8 cellular contexts compared by ENCODE assay signal in the genomic region with DNA sequence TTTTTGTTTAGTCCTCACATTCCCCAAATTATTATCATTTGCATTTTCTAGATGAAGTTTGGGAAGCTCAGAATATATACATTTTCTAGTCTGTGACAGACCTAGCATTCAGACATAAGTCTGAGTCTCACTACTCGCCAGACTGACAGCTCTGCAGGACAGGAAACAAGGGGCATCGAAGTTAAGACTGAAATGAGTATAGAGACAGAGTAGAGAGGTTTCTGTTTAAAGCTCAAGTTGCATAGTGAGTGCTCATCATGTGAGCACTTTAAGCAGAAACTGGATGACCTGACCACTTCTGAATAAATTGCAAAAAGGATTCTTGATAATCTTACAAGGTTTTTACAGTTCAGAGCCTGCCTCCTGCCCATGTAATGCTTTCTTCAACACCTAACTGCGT. TPM values are rescaled to one million over a fixed set of nuclear protein-coding genes. Genes with fewer than 3 reads are reported as not detected.
DNase-seq lines count a peak whose midpoint lies in the region; ATAC-seq and TF ChIP-seq lines count a peak whose summit lies in the region.

No MANE protein-coding gene starts in this region.

- H3K4me1 Mint-ChIP-seq in activated T-cell treated with anti-CD3 and anti-CD28 coated beads, Interleukin-2, amount 50 U/mL, for 72 hours (ENCODE audit: low read depth): peaks cover 70% of the 10 kb centered on the region

- DNase-seq in activated T-cell treated with anti-CD3 and anti-CD28 coated beads, Interleukin-2, amount 50 U/mL, for 72 hours: peak; percentile 27 to 35
- DNase-seq in activated T-cell treated with anti-CD3 and anti-CD28 coated beads for 4 hours: no peak
- DNase-seq in RPMI8226: peak; percentile 26
- no peak for DNase-seq in prostate gland (ENCODE audit: low spot score)
- no peak for DNase-seq in NCI-H1930 (lab: John Stamatoyannopoulos, UW)

- H3K4me3 ChIP-seq in esophagus (ENCODE audit: low read depth in 1 of 2, low read length in 2 of 2): peak overlapping the region; percentile 76 to 98
- peak overlapping the region; percentile 78 to 84 for H3K4me3 ChIP-seq in prostate gland

- H3K4me1 ChIP-seq in esophagus (ENCODE audit: control insufficient read depth in 2 of 2, insufficient read depth in 2 of 2, low read length in 1 of 2): peaks cover 2 to 5% of the 10 kb centered on the region in 2 donors
- H3K4me1 ChIP-seq in prostate gland (replicated peaks): no peaks in the 10 kb centered on the region

- WGBS in esophagus, 2 donors: 14 to 15% methylated on average over 3 of the region's 3 CpGs
- 30% methylated on average over 3 of the region's 3 CpGs for WGBS in prostate gland

- peaks cover 8% of the 10 kb centered on the region in 2 donors for H3K36me3 Mint-ChIP-seq in activated T-cell treated with anti-CD3 and anti-CD28 coated beads, Interleukin-2, amount 50 U/mL, for 72 hours (ENCODE audit: insufficient read depth in 2 of 2)

- H3K27ac ChIP-seq in esophagus (ENCODE audit: low read depth in 2 of 2, low read length in 1 of 2): peak overlapping the region in 1 of 2 donors; percentile 99
- no peak overlapping the region for H3K27ac ChIP-seq in prostate gland

- no peaks in the 10 kb centered on the region for H3K27me3 ChIP-seq in esophagus (ENCODE audit: control insufficient read depth in 1 of 2, insufficient read depth in 2 of 2, low read length in 2 of 2)
- H3K27me3 ChIP-seq in prostate gland (replicated peaks; ENCODE audit: insufficient read depth): no peaks in the 10 kb centered on the region

- TF ChIP-seq POLR2A in prostate gland (IDR thresholded peaks at IDR 0.05): no peak

- intact Hi-C loops in prostate gland (cut with DNase I): loop anchor here (5.0 kb wide), 1 partner anchor 51 kb away; no protein-coding TSS in a partner anchor

- no peak for TF ChIP-seq CTCF in prostate gland (IDR thresholded peaks at IDR 0.05)

- H3K27ac Mint-ChIP-seq in activated T-cell treated with anti-CD3 and anti-CD28 coated beads, Interleukin-2, amount 50 U/mL, for 72 hours: peak overlapping the region; percentile 95

- no peaks in the 10 kb centered on the region for H3K9me3 ChIP-seq in esophagus (ENCODE audit: control insufficient read depth in 2 of 2, insufficient read depth in 1 of 2, low read depth in 1 of 2, low read length in 1 of 2)
- no peaks in the 10 kb centered on the region for H3K9me3 ChIP-seq in prostate gland

- H3K27me3 Mint-ChIP-seq in activated T-cell treated with anti-CD3 and anti-CD28 coated beads, Interleukin-2, amount 50 U/mL, for 72 hours (ENCODE audit: low read depth): no peaks in the 10 kb centered on the region

- peak overlapping the region; percentile 94 to 100 for H3K4me3 Mint-ChIP-seq in activated T-cell treated with anti-CD3 and anti-CD28 coated beads, Interleukin-2, amount 50 U/mL, for 72 hours

- ATAC-seq in activated T-cell treated with anti-CD3 and anti-CD28 coated beads, Interleukin-2, amount 50 U/mL, for 72 hours (replicated peaks in 1 of 2): peak; percentile 48 to 56
- ATAC-seq in HG02870 (IDR thresholded peaks at IDR 0.05; ENCODE audit: unreplicated experiment) (peak; percentile 53), HG03025 (IDR thresholded peaks at IDR 0.05; ENCODE audit: low FRiP score, unreplicated experiment) (no peak)

- H3K36me3 ChIP-seq in esophagus (ENCODE audit: control insufficient read depth in 2 of 2, insufficient read depth in 2 of 2, low read length in 1 of 2): no peaks in the 10 kb centered on the region
- no peaks in the 10 kb centered on the region for H3K36me3 ChIP-seq in prostate gland

- no peaks in the 10 kb centered on the region for H3K9me3 Mint-ChIP-seq in activated T-cell treated with anti-CD3 and anti-CD28 coated beads, Interleukin-2, amount 50 U/mL, for 72 hours

RNA-seq across cellular contexts. Expression of gene HADHB, which starts 1.1 kb away (rescaled TPM):
- 10 to 100 TPM; 79.7 to 89.0 TPM for total RNA-seq in activated T-cell treated with anti-CD3 and anti-CD28 coated beads, Interleukin-2, amount 50 U/mL, for 72 hours
- 10 to 100 TPM; 50.0 to 82.4 TPM for polyA plus RNA-seq in esophagus
- 100 to 1,000 TPM; 119 to 130 TPM for total RNA-seq in prostate gland

RNA-seq across cellular contexts. Expression of gene HADHA, which starts 1.4 kb away (rescaled TPM):
- total RNA-seq in activated T-cell treated with anti-CD3 and anti-CD28 coated beads, Interleukin-2, amount 50 U/mL, for 72 hours: 100 to 1,000 TPM; 108 TPM
- 10 to 100 TPM; 26.4 to 77.1 TPM for polyA plus RNA-seq in esophagus
- 100 to 1,000 TPM in 1 of 2 donors, 10 to 100 TPM in 1; 96.6 to 107 TPM for total RNA-seq in prostate gland

Comparison
In these comparisons a context has a peak if more than half of its experiments do, and no peak if none do; other contexts are left out.
1. DNase-seq: peak in activated T-cell treated with anti-CD3 and anti-CD28 coated beads, Interleukin-2, amount 50 U/mL, for 72 hours (2 of 2) and RPMI8226 (single experiment); none in activated T-cell treated with anti-CD3 and anti-CD28 coated beads for 4 hours (single experiment), prostate gland (single experiment) and NCI-H1930 (0 of 2).